Comparison of ENCODE assay signal across 1 cellular context in the genomic region with DNA sequence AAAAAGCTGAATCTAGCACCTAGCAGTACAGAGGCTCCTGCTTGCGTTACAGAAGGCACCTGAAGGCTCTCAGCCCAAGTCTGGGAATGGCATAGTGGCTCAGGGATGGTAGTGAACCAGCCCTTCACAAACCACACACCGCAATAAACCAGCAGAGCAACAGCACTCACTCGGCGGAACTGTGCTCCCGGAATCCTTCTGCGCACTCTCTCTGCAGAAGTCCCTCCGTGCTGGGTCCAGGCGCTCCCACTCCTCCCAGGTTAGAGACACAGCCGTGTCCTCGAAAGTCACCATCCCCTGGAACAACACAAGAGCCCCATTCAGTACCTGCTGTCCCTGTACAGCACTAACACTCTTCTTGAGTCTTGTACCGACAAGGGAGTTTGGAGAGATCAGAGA.
TF ChIP-seq lines count a peak whose summit lies in the region.

No MANE protein-coding gene starts in this region.

TF ChIP-seq in A549, 52 proteins besides CTCF, POLR2A, EP300 and RAD21:
- TF ChIP-seq, protein P1, sequence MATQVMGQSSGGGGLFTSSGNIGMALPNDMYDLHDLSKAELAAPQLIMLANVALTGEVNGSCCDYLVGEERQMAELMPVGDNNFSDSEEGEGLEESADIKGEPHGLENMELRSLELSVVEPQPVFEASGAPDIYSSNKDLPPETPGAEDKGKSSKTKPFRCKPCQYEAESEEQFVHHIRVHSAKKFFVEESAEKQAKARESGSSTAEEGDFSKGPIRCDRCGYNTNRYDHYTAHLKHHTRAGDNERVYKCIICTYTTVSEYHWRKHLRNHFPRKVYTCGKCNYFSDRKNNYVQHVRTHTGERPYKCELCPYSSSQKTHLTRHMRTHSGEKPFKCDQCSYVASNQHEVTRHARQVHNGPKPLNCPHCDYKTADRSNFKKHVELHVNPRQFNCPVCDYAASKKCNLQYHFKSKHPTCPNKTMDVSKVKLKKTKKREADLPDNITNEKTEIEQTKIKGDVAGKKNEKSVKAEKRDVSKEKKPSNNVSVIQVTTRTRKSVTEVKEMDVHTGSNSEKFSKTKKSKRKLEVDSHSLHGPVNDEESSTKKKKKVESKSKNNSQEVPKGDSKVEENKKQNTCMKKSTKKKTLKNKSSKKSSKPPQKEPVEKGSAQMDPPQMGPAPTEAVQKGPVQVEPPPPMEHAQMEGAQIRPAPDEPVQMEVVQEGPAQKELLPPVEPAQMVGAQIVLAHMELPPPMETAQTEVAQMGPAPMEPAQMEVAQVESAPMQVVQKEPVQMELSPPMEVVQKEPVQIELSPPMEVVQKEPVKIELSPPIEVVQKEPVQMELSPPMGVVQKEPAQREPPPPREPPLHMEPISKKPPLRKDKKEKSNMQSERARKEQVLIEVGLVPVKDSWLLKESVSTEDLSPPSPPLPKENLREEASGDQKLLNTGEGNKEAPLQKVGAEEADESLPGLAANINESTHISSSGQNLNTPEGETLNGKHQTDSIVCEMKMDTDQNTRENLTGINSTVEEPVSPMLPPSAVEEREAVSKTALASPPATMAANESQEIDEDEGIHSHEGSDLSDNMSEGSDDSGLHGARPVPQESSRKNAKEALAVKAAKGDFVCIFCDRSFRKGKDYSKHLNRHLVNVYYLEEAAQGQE (IDR thresholded peaks at IDR 0.05), result no peak
- TF ChIP-seq, protein P2, sequence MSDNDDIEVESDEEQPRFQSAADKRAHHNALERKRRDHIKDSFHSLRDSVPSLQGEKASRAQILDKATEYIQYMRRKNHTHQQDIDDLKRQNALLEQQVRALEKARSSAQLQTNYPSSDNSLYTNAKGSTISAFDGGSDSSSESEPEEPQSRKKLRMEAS (IDR thresholded peaks at IDR 0.05), result no peak
- TF ChIP-seq, protein P3, sequence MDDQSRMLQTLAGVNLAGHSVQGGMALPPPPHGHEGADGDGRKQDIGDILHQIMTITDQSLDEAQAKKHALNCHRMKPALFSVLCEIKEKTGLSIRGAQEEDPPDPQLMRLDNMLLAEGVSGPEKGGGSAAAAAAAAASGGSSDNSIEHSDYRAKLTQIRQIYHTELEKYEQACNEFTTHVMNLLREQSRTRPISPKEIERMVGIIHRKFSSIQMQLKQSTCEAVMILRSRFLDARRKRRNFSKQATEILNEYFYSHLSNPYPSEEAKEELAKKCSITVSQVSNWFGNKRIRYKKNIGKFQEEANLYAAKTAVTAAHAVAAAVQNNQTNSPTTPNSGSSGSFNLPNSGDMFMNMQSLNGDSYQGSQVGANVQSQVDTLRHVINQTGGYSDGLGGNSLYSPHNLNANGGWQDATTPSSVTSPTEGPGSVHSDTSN (IDR thresholded peaks at IDR 0.05), result no peak
- no peak for TF ChIP-seq ZC3H11A (IDR thresholded peaks at IDR 0.05)
- no peak for TF ChIP-seq CEBPB (IDR thresholded peaks at IDR 0.05)
- no peak for TF ChIP-seq PHF8 (IDR thresholded peaks at IDR 0.05; ENCODE audit: borderline replicate concordance, low read depth)
- no peak for TF ChIP-seq CBX8 (IDR thresholded peaks at IDR 0.05)
- TF ChIP-seq, protein P4, sequence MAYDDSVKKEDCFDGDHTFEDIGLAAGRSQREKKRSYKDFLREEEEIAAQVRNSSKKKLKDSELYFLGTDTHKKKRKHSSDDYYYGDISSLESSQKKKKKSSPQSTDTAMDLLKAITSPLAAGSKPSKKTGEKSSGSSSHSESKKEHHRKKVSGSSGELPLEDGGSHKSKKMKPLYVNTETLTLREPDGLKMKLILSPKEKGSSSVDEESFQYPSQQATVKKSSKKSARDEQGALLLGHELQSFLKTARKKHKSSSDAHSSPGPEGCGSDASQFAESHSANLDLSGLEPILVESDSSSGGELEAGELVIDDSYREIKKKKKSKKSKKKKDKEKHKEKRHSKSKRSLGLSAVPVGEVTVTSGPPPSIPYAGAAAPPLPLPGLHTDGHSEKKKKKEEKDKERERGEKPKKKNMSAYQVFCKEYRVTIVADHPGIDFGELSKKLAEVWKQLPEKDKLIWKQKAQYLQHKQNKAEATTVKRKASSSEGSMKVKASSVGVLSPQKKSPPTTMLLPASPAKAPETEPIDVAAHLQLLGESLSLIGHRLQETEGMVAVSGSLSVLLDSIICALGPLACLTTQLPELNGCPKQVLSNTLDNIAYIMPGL (CRISPR knock-in tag; IDR thresholded peaks at IDR 0.05; ENCODE audit: borderline replicate concordance), result no peak
- TF ChIP-seq MAZ (IDR thresholded peaks at IDR 0.05; ENCODE audit: borderline replicate concordance, low read depth, low read length), result no peak
- no peak for TF ChIP-seq GATA3 (IDR thresholded peaks at IDR 0.05; ENCODE audit: borderline replicate concordance)
- no peak for TF ChIP-seq RNF2 (IDR thresholded peaks at IDR 0.05; ENCODE audit: borderline replicate concordance, low read depth)
